Comparison of ENCODE assay signal across 31 cellular contexts in genomic region chr5:58543723-58544122, GRCh38. TPM values are rescaled to one million over a fixed set of nuclear protein-coding genes. Genes with fewer than 3 reads are reported as not detected.
DNase-seq lines count a peak whose midpoint lies in the region; ATAC-seq, FAIRE-seq and TF ChIP-seq lines count a peak whose summit lies in the region.
"Had no signal": no experiment of that assay in that cellular context is flagged by ENCODE, and none has a peak within 500 bp of the region (broad histone marks: within the 10 kb centered on the region; RNA-seq: fewer than 3 reads in every experiment).

No MANE protein-coding gene starts in this region.

- H3K4me2 ChIP-seq in A549: no peak overlapping the region
- peak overlapping the region; percentile 56 for H3K4me2 ChIP-seq in OCI-LY3 (ENCODE audit: low read length)
- no peak overlapping the region for H3K4me2 ChIP-seq in HepG2 (ENCODE audit: low read depth, low read length)
- H3K4me2 ChIP-seq: BLaER1, GM23338, SK-N-SH had no signal

- H3K9ac ChIP-seq in OCI-LY3 (ENCODE audit: low read length) (no peak overlapping the region), HepG2 (ENCODE audit: insufficient read depth, low read depth, low read length) (no peak overlapping the region)
- H3K9ac ChIP-seq: BLaER1, SK-N-SH had no signal

- H3K4me1 ChIP-seq in A549: peaks cover 12% of the 10 kb centered on the region; the same call in 1 of the 3 replicates
- H3K4me1 ChIP-seq in OCI-LY3 (ENCODE audit: low read length): peaks cover 40% of the 10 kb centered on the region
- no peaks in the 10 kb centered on the region for H3K4me1 ChIP-seq in HepG2 (ENCODE audit: insufficient read depth, low read length)
- no peaks in the 10 kb centered on the region for H3K4me1 ChIP-seq in SJCRH30
- H3K4me1 ChIP-seq: Caco-2, left ventricle myocardium inferior, upper lobe of right lung had no signal

- TF ChIP-seq RAD21 in A549 (conservative IDR thresholded peaks at IDR 0.05 in 1 of 2, IDR thresholded peaks at IDR 0.05 in 1 of 2) (no peak), HepG2 (CRISPR knock-in tag; IDR thresholded peaks at IDR 0.05) (no peak)

- H3K4me3 ChIP-seq in A549: no peak overlapping the region
- H3K4me3 ChIP-seq in OCI-LY3 (ENCODE audit: low read length): no peak overlapping the region
- H3K4me3 ChIP-seq in HepG2 (replicated peaks in 1 of 3; ENCODE audit: insufficient read depth in 1 of 3, low read depth in 2 of 3, low read length in 3 of 3): no peak overlapping the region
- H3K4me3 ChIP-seq in SJCRH30: no peak overlapping the region
- H3K4me3 ChIP-seq: BLaER1, cardiac muscle cell, coronary artery, GM12878, GM23338, left ventricle myocardium inferior, skin epidermis, upper lobe of right lung had no signal

- DNase-seq in A549 (ENCODE audit: low read depth in 1 of 2, low spot score in 1 of 2) (peak in 1 of 2 experiments; percentile 20), Caki2 (ENCODE audit: low read depth) (peak; percentile 46), HepG2 (ENCODE audit: low spot score) (no peak), GM13976 (ENCODE audit: low spot score) (no peak), SJCRH30 (no peak)
- DNase-seq: activated CD4-positive, alpha-beta T cell treated with anti-CD3 and anti-CD28 coated beads for 36 hours; activated CD8-positive, alpha-beta T cell treated with anti-CD3 and anti-CD28 coated beads, Interleukin-2, amount 10 ng/mL, durations not matched to agents 7 days and 5 days; anterior cingulate cortex; Caco-2; hypothalamus; left ventricle myocardium inferior; NCI-H1092; NCI-H1930; NCI-H69; RPMI8226; SK-N-SH; upper lobe of right lung had no signal

- H2AFZ ChIP-seq in OCI-LY3 (ENCODE audit: low read depth, low read length) (no peak overlapping the region), HepG2 (ENCODE audit: low read length) (no peak overlapping the region)
- H2AFZ ChIP-seq: GM23338 had no signal

- no peaks in the 10 kb centered on the region for H3K36me3 ChIP-seq in OCI-LY3 (replicated peaks; ENCODE audit: low read depth, low read length)
- H3K36me3 ChIP-seq in HepG2 (replicated peaks in 1 of 2; ENCODE audit: control insufficient read depth in 1 of 2, insufficient read depth in 2 of 2, low read length in 2 of 2): no peaks in the 10 kb centered on the region
- H3K36me3 ChIP-seq in SJCRH30: no peaks in the 10 kb centered on the region
- H3K36me3 ChIP-seq: BLaER1, cardiac muscle cell, left ventricle myocardium inferior, upper lobe of right lung had no signal

- H3K27ac ChIP-seq in A549 (no peak overlapping the region), OCI-LY3 (ENCODE audit: low read length) (peak overlapping the region; percentile 52), HepG2 (ENCODE audit: extremely low read length, insufficient read depth, low read length) (no peak overlapping the region), SJCRH30 (no peak overlapping the region)
- H3K27ac ChIP-seq: BLaER1, cardiac muscle cell, coronary artery, left ventricle myocardium inferior, skin epidermis, upper lobe of right lung had no signal

- BruUV-seq in HepG2 (replicated peaks; lab: Mats Ljungman, UMichigan): no TSS peak

- intact Hi-C loops in HepG2 (cut with micrococcal nuclease; ENCODE audit: unreplicated experiment): no loop called here

- CTCF ChIA-PET in A549 (lab: Yijun Ruan, JAX) (no interaction called here), HepG2 (lab: Yijun Ruan, JAX; ENCODE audit: low intra/inter-chr PET ratio, low total read pairs) (no interaction called here)

- no peaks in the 10 kb centered on the region for H3K79me2 ChIP-seq in OCI-LY3 (ENCODE audit: low read length)
- no peaks in the 10 kb centered on the region for H3K79me2 ChIP-seq in HepG2 (ENCODE audit: insufficient read depth, low read length)

- H3K27me3 ChIP-seq in OCI-LY3 (ENCODE audit: low read depth, low read length) (no peaks in the 10 kb centered on the region), HepG2 (ENCODE audit: control insufficient read depth in 1 of 2, insufficient read depth in 2 of 2, low read length in 2 of 2) (no peaks in the 10 kb centered on the region), SJCRH30 (no peaks in the 10 kb centered on the region)
- H3K27me3 ChIP-seq: BLaER1, cardiac muscle cell, upper lobe of right lung had no signal

- no peak for TF ChIP-seq POLR2A in A549 (IDR thresholded peaks at IDR 0.05; ENCODE audit: low read length)
- TF ChIP-seq POLR2A in HepG2 (IDR thresholded peaks at IDR 0.05; ENCODE audit: insufficient read depth in 1 of 2, low read depth in 2 of 2, low read length in 2 of 2): no peak

- WGBS in A549 (ENCODE audit: missing lambda C conversion rate): 61% methylated on average over 2 of the region's 2 CpGs
- 50% methylated on average over 2 of the region's 2 CpGs for WGBS in HepG2 (ENCODE audit: low lambda C conversion rate)

- no peak for TF ChIP-seq EP300 in A549 (IDR thresholded peaks at IDR 0.05)
- TF ChIP-seq EP300 in HepG2 (IDR thresholded peaks at IDR 0.05; ENCODE audit: low read depth in 2 of 2, low read length in 2 of 2): no peak
- no peak for TF ChIP-seq EP300 in HepG2 (CRISPR knock-in tag; IDR thresholded peaks at IDR 0.05; ENCODE audit: borderline replicate concordance)

- ATAC-seq in A549 (no peak; a peak in 1 of 6 replicates), HepG2 (no peak), GM19351 (IDR thresholded peaks at IDR 0.05; ENCODE audit: unreplicated experiment) (no peak), HG02852 (IDR thresholded peaks at IDR 0.05; ENCODE audit: unreplicated experiment) (no peak)
- ATAC-seq: activated CD4-positive, alpha-beta T cell treated with anti-CD3 and anti-CD28 coated beads for 36 hours; activated CD8-positive, alpha-beta T cell treated with anti-CD3 and anti-CD28 coated beads, Interleukin-2, amount 10 ng/mL, durations not matched to agents 7 days and 5 days; GM12878; GM23338; natural killer cell treated with Interleukin-12 subunit alpha and Interleukin-12 subunit beta and Interleukin-15 and Interleukin-18, amount 100 ng/mL, for 72 hours had no signal

- H3K9me3 ChIP-seq in A549 (no peaks in the 10 kb centered on the region), OCI-LY3 (ENCODE audit: insufficient read depth, low read length) (no peaks in the 10 kb centered on the region), HepG2 (ENCODE audit: low read length) (no peaks in the 10 kb centered on the region), SJCRH30 (replicated peaks) (no peaks in the 10 kb centered on the region)
- H3K9me3 ChIP-seq: BLaER1, Caco-2, SK-N-SH, upper lobe of right lung had no signal

- in situ Hi-C loops in Caki2 (cut with HindIII; ENCODE audit: low pct_unique_long_range_greater_than_20kb, low sequenced_read_pairs) (no loop called here), HepG2 (cut with HindIII; ENCODE audit: extremely low pct_ligation_motif_present, low pct_unique_long_range_greater_than_20kb) (no loop called here), GM13976 (cut with MboI; ENCODE audit: low sequenced_read_pairs, unreplicated experiment) (no loop called here)

- no peak for TF ChIP-seq CTCF in A549 (IDR thresholded peaks at IDR 0.05)
- no peak for TF ChIP-seq CTCF in OCI-LY3 (IDR thresholded peaks at IDR 0.05; ENCODE audit: low read depth, low read length)
- TF ChIP-seq CTCF in HepG2 (CRISPR knock-in tag; IDR thresholded peaks at IDR 0.05): no peak
- TF ChIP-seq CTCF in GM13976 (IDR thresholded peaks at IDR 0.05; ENCODE audit: borderline replicate concordance, control extremely low read depth, extremely low read depth, insufficient read depth, missing control alignments): no peak

- POLR2A ChIA-PET in A549 (lab: Yijun Ruan, JAX) (no interaction called here), HepG2 (lab: Yijun Ruan, JAX) (no interaction called here)

- H4K20me1 ChIP-seq in OCI-LY3 (ENCODE audit: insufficient read depth, low read length): no peaks in the 10 kb centered on the region
- H4K20me1 ChIP-seq in HepG2 (ENCODE audit: insufficient read depth, low read length): no peaks in the 10 kb centered on the region
- H4K20me1 ChIP-seq: BLaER1 had no signal

- FAIRE-seq in A549 (lab: Jason Lieb, UNC) (no peak), HepG2 (lab: Jason Lieb, UNC) (no peak)
- FAIRE-seq: GM12878 had no signal

RNA-seq across cellular contexts. Expression of gene RAB3C, which starts 39.2 kb away (rescaled TPM):
- not detected in 2 replicates for polyA plus RNA-seq in A549 (2011; rRNA removed)
- polyA plus RNA-seq in A549 (2012; cell fraction: cytosol; rRNA removed): not detected in 2 replicates
- polyA plus RNA-seq in A549 (2012; cell fraction: nucleus; rRNA removed): not detected in 2 replicates
- not detected in 3 replicates for polyA plus RNA-seq in A549 (2017; fragmentation: RNase III; extraction: RNeasy Plus Mini Kit Qiagen cat#74134 plus additional on column Dnase treatment)
- not detected in 2 replicates for polyA minus RNA-seq in A549 (2011; rRNA and poly(A)+ RNA removed)
- total RNA-seq in Caki2 (2014; rRNA removed; shearing (Covaris generic); ENCODE audit: low replicate concordance): not detected in 2 replicates
- not detected in 2 replicates for total RNA-seq in HepG2 (2016; rRNA removed; fragmentation: Illumina TruSeq; extraction: Trizol)
- not detected in 2 replicates for total RNA-seq in HepG2 (2016; cell fraction: cytosol; rRNA removed; fragmentation: Illumina TruSeq; extraction: Trizol; ENCODE audit: low read depth)
- not detected in 2 replicates for total RNA-seq in HepG2 (2016; cell fraction: insoluble cytoplasmic fraction; rRNA removed; fragmentation: Illumina TruSeq; extraction: Trizol)
- total RNA-seq in HepG2 (2016; cell fraction: membrane; rRNA removed; fragmentation: Illumina TruSeq; extraction: Trizol): not detected in 2 replicates
- not detected in 2 replicates for total RNA-seq in HepG2 (2016; cell fraction: nucleus; rRNA removed; fragmentation: Illumina TruSeq; extraction: Trizol)
- polyA plus RNA-seq in HepG2 (2011; rRNA removed): 0.05 TPM in 1 of 2 replicates, not detected in the other
- polyA plus RNA-seq in HepG2 (2011; cell fraction: cytosol; rRNA removed): not detected in 2 replicates
- not detected in 2 replicates for polyA plus RNA-seq in HepG2 (2011; cell fraction: nucleus; rRNA removed)
- polyA plus RNA-seq in HepG2 (2012): not detected in 2 replicates
- polyA plus RNA-seq in HepG2 (2016; cell fraction: cytosol; fragmentation: Illumina TruSeq; extraction: Trizol; ENCODE audit: low read depth): not detected in 2 replicates
- not detected in 2 replicates for polyA plus RNA-seq in HepG2 (2016; cell fraction: insoluble cytoplasmic fraction; fragmentation: Illumina TruSeq; extraction: Trizol; ENCODE audit: low read depth)
- polyA plus RNA-seq in HepG2 (2016; cell fraction: membrane; fragmentation: Illumina TruSeq; extraction: Trizol; ENCODE audit: low read depth): not detected in 2 replicates
- polyA plus RNA-seq in HepG2 (2016; cell fraction: nucleus; fragmentation: Illumina TruSeq; extraction: Trizol; ENCODE audit: insufficient read depth, low read depth): not detected in 2 replicates
- not detected in 2 replicates for polyA minus RNA-seq in HepG2 (2011; rRNA and poly(A)+ RNA removed; ENCODE audit: low replicate concordance)
- not detected in 2 replicates for polyA minus RNA-seq in HepG2 (2011; cell fraction: cytosol; rRNA and poly(A)+ RNA removed)
- not detected in 2 replicates for polyA minus RNA-seq in HepG2 (2011; cell fraction: nucleus; rRNA and poly(A)+ RNA removed)
- total RNA-seq in SJCRH30 (2014; rRNA removed; shearing (Covaris generic)): not detected in 2 replicates
- total RNA-seq: activated CD4-positive, alpha-beta T cell treated with anti-CD3 and anti-CD28 coated beads for 36 hours; activated CD8-positive, alpha-beta T cell treated with anti-CD3 and anti-CD28 coated beads, Interleukin-2, amount 10 ng/mL, durations not matched to agents 7 days and 5 days; activated T-helper 2 cell treated with anti-CD3 and anti-CD28 coated beads, Interferon-gamma antibody, Interleukin-2, Interleukin-4, amounts not matched to agents 10 μg/mL and 5 μg/mL and 100 μg/mL, durations not matched to agents 14 hours and 24 hours and 36 hours; Caco-2; GM12878; natural killer cell treated with Interleukin-12 subunit alpha and Interleukin-12 subunit beta and Interleukin-15 and Interleukin-18, amount 100 ng/mL, for 72 hours; osteocyte; renal cortical epithelial cell; T-helper 2 cell treated with Interferon-gamma antibody and Interleukin-4, amounts not matched to agents 100 ng/mL and 5 ng/mL, for 36 hours had no signal
- polyA plus RNA-seq: GM12878 had no signal

RNA-seq across cellular contexts. Expression of gene GAPT, which starts 52.5 kb away (rescaled TPM):
- polyA plus RNA-seq in A549 (2011; rRNA removed) (not detected in 2 replicates), A549 (2017; fragmentation: RNase III; extraction: RNeasy Plus Mini Kit Qiagen cat#74134 plus additional on column Dnase treatment) (not detected in 3 replicates), HepG2 (2011; rRNA removed) (not detected in 2 replicates)
- polyA plus RNA-seq in A549 (2012; cell fraction: cytosol; rRNA removed): not detected in 2 replicates
- not detected in 2 replicates for polyA plus RNA-seq in A549 (2012; cell fraction: nucleus; rRNA removed)
- polyA minus RNA-seq in A549 (2011; rRNA and poly(A)+ RNA removed): not detected in 2 replicates
- total RNA-seq in Caki2 (2014; rRNA removed; shearing (Covaris generic); ENCODE audit: low replicate concordance): not detected in 2 replicates
- total RNA-seq in HepG2 (2016; rRNA removed; fragmentation: Illumina TruSeq; extraction: Trizol): not detected in 2 replicates
- not detected in 2 replicates for total RNA-seq in HepG2 (2016; cell fraction: cytosol; rRNA removed; fragmentation: Illumina TruSeq; extraction: Trizol; ENCODE audit: low read depth)
- total RNA-seq in HepG2 (2016; cell fraction: insoluble cytoplasmic fraction; rRNA removed; fragmentation: Illumina TruSeq; extraction: Trizol): not detected in 2 replicates
- not detected in 2 replicates for total RNA-seq in HepG2 (2016; cell fraction: membrane; rRNA removed; fragmentation: Illumina TruSeq; extraction: Trizol)
- not detected in 2 replicates for total RNA-seq in HepG2 (2016; cell fraction: nucleus; rRNA removed; fragmentation: Illumina TruSeq; extraction: Trizol)
- polyA plus RNA-seq in HepG2 (2011; cell fraction: cytosol; rRNA removed): not detected in 2 replicates
- not detected in 2 replicates for polyA plus RNA-seq in HepG2 (2011; cell fraction: nucleus; rRNA removed)
- not detected in 2 replicates for polyA plus RNA-seq in HepG2 (2012)
- not detected in 2 replicates for polyA plus RNA-seq in HepG2 (2016; cell fraction: cytosol; fragmentation: Illumina TruSeq; extraction: Trizol; ENCODE audit: low read depth)
- not detected in 2 replicates for polyA plus RNA-seq in HepG2 (2016; cell fraction: insoluble cytoplasmic fraction; fragmentation: Illumina TruSeq; extraction: Trizol; ENCODE audit: low read depth)
- not detected in 2 replicates for polyA plus RNA-seq in HepG2 (2016; cell fraction: membrane; fragmentation: Illumina TruSeq; extraction: Trizol; ENCODE audit: low read depth)
- not detected in 2 replicates for polyA plus RNA-seq in HepG2 (2016; cell fraction: nucleus; fragmentation: Illumina TruSeq; extraction: Trizol; ENCODE audit: insufficient read depth, low read depth)
- not detected in 2 replicates for polyA minus RNA-seq in HepG2 (2011; rRNA and poly(A)+ RNA removed; ENCODE audit: low replicate concordance)
- polyA minus RNA-seq in HepG2 (2011; cell fraction: cytosol; rRNA and poly(A)+ RNA removed): not detected in 2 replicates
- not detected in 2 replicates for polyA minus RNA-seq in HepG2 (2011; cell fraction: nucleus; rRNA and poly(A)+ RNA removed)
- total RNA-seq in SJCRH30 (2014; rRNA removed; shearing (Covaris generic)): not detected in 2 replicates
- total RNA-seq: activated CD4-positive, alpha-beta T cell treated with anti-CD3 and anti-CD28 coated beads for 36 hours; activated CD8-positive, alpha-beta T cell treated with anti-CD3 and anti-CD28 coated beads, Interleukin-2, amount 10 ng/mL, durations not matched to agents 7 days and 5 days; activated T-helper 2 cell treated with anti-CD3 and anti-CD28 coated beads, Interferon-gamma antibody, Interleukin-2, Interleukin-4, amounts not matched to agents 10 μg/mL and 5 μg/mL and 100 μg/mL, durations not matched to agents 14 hours and 24 hours and 36 hours; Caco-2; cardiac muscle cell; GM23338; osteocyte; renal cortical epithelial cell; T-helper 2 cell treated with Interferon-gamma antibody and Interleukin-4, amounts not matched to agents 100 ng/mL and 5 ng/mL, for 36 hours had no signal
- polyA plus RNA-seq: cardiac muscle cell, GM23338, SK-N-SH had no signal

Comparison
In these comparisons a context has a peak if more than half of its experiments do, and no peak if none do; other contexts are left out.
1. Of the 38 proteins assayed by ChIP-seq in both HepG2 and A549: peak only in HepG2: none; only in A549: MAFK and NFE2L2; in both: none; in neither: 36.